Comparison of ENCODE assay signal across 9 cellular contexts in the genomic region with DNA sequence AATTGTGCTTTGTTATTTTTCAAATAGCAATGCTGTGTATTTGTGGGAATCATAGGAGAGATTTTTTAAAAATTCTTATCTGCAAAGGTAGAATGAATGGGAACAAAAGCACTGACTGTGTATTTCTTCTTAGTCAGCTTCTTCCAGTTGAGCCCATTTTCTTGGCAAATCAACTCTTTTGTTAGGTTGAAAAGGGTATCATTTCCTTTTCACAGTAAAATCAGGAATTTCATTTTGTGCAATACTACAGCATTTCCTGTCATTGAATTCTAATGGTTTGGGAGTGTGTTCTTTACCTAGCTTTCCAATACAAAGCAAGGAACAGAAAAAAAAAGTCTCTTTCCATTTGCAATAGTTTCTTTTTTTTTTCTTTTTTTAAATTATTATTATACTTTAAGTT. TPM values are rescaled to one million over a fixed set of nuclear protein-coding genes. Genes with fewer than 3 reads are reported as not detected.
A peak's percentile ranks its signal among the peaks of the same experiment; 100 is the strongest.
DNase-seq lines count a peak whose midpoint lies in the region; ATAC-seq, FAIRE-seq and TF ChIP-seq lines count a peak whose summit lies in the region.
"Had no signal": no experiment of that assay in that cellular context is flagged by ENCODE, and none has a peak within 500 bp of the region (broad histone marks: within the 10 kb centered on the region; RNA-seq: fewer than 3 reads in every experiment).

No MANE protein-coding gene starts in this region.

- TF ChIP-seq CTCF in endothelial cell of umbilical vein (IDR thresholded peaks at IDR 0.05; ENCODE audit: extremely low read depth in 1 of 2, insufficient read depth in 1 of 2, low read depth in 1 of 2, low read length in 2 of 2) (no peak), gastrocnemius medialis (IDR thresholded peaks at IDR 0.05 in 4 of 5, conservative IDR thresholded peaks at IDR 0.05 in 1 of 5) (no peak)

- H3K9me3 ChIP-seq in GM23248 (ENCODE audit: low read depth), result no peaks in the 10 kb centered on the region
- no peaks in the 10 kb centered on the region for H3K9me3 ChIP-seq in T-helper 17 cell (ENCODE audit: control insufficient read depth, low read length, poor library complexity, severe bottlenecking)
- H3K9me3 ChIP-seq in endothelial cell of umbilical vein (replicated peaks; ENCODE audit: control insufficient read depth, insufficient read depth, low read length), result no peaks in the 10 kb centered on the region
- H3K9me3 ChIP-seq in gastrocnemius medialis, result no peaks in the 10 kb centered on the region

- no peaks in the 10 kb centered on the region for H3K79me2 ChIP-seq in GM23248 (ENCODE audit: insufficient read depth)
- no peaks in the 10 kb centered on the region for H3K79me2 ChIP-seq in endothelial cell of umbilical vein (ENCODE audit: control insufficient read depth, insufficient read depth, low read length)

- DNase-seq in GM23248, result no peak
- DNase-seq in T-helper 17 cell, result no peak
- peak; percentile 73 for DNase-seq in endothelial cell of umbilical vein (ENCODE audit: low read depth, low spot score)
- DNase-seq in gastrocnemius medialis, result no peak
- no peak for DNase-seq in stimulated activated CD8-positive, alpha-beta memory T cell treated with anti-CD3 and anti-CD28 coated beads, Interleukin-4, amount 100 ng/mL, for 48 hours
- no peak for DNase-seq in HTR-8/SVneo (ENCODE audit: insufficient read length, low spot score)
- DNase-seq in NCI-H524 treated with DMSO at 0.1 percent for 48 hours (lab: John Stamatoyannopoulos, UW), result no peak
- no peak for DNase-seq in NCI-H1694 (lab: John Stamatoyannopoulos, UW)
- DNase-seq: activated CD4-positive, CD25-positive, alpha-beta regulatory T cell had no signal

- intact Hi-C loops in endothelial cell of umbilical vein (cut with micrococcal nuclease) (loop anchor here (1.0 to 5.0 kb wide), 2 partner anchors 19 to 420 kb away; partner anchors contain the start of genes DUSP22 and EXOC2), gastrocnemius medialis (cut with DNase I; ENCODE audit: low total_unique reads) (no loop called here)

- peaks cover 16% of the 10 kb centered on the region for H3K4me1 Mint-ChIP-seq in T-helper 17 cell

- no peaks in the 10 kb centered on the region for H3K9me1 ChIP-seq in endothelial cell of umbilical vein (replicated peaks; ENCODE audit: control insufficient read depth, extremely low read depth, insufficient read depth, low read length)

- H3K27me3 ChIP-seq in GM23248 (replicated peaks; ENCODE audit: insufficient read depth), result no peaks in the 10 kb centered on the region
- H3K27me3 ChIP-seq in endothelial cell of umbilical vein (ENCODE audit: control insufficient read depth in 2 of 2, insufficient read depth in 2 of 2, low read length in 2 of 2), result no peaks in the 10 kb centered on the region
- peaks cover 0 to 17% (median 3%) of the 10 kb centered on the region in 3 donors for H3K27me3 ChIP-seq in gastrocnemius medialis

- no peaks in the 10 kb centered on the region for H3K9me2 ChIP-seq in GM23248 (ENCODE audit: insufficient read depth)

- H3K4me3 Mint-ChIP-seq in T-helper 17 cell, result peak overlapping the region; percentile 99

- H3K4me2 ChIP-seq in GM23248 (ENCODE audit: unreplicated experiment) (peak overlapping the region; percentile 75), endothelial cell of umbilical vein (ENCODE audit: insufficient read depth, low read length) (peak overlapping the region; percentile 87)

- FAIRE-seq in endothelial cell of umbilical vein (lab: Jason Lieb, UNC), result no peak
- FAIRE-seq in HTR-8/SVneo (lab: Jason Lieb, UNC), result no peak

- in situ Hi-C loops in GM23248 (cut with MboI) (no loop called here), gastrocnemius medialis (cut with MboI; ENCODE audit: low sequenced_read_pairs in 4 of 4) (loop anchor here in 1 of 4 donors (25.0 kb wide), 1 partner anchor 675 kb away; the partner anchor contains the start of gene FOXF2)

- POLR2A ChIA-PET in endothelial cell of umbilical vein (lab: Charles Lee), result interaction anchor here (0.9 kb wide), 1 partner anchor 10 kb away, joined by 4 read pairs; no protein-coding TSS in a partner anchor

- H4K20me1 ChIP-seq in GM23248 (ENCODE audit: insufficient read depth) (no peaks in the 10 kb centered on the region), endothelial cell of umbilical vein (replicated peaks; ENCODE audit: control insufficient read depth, extremely low read depth, insufficient read depth, low read length) (no peaks in the 10 kb centered on the region)

- peak overlapping the region; percentile 97 for H3K27ac Mint-ChIP-seq in T-helper 17 cell

- CTCF ChIA-PET in endothelial cell of umbilical vein (lab: Charles Lee), result interaction anchor here (0.8 to 5.3 kb wide), 6 partner anchors 9 to 119 kb away, joined by 3 to 55 read pairs (median 4); no protein-coding TSS in a partner anchor

- TF ChIP-seq POLR2A in endothelial cell of umbilical vein (IDR thresholded peaks at IDR 0.05; ENCODE audit: low read depth, low read length) (no peak), gastrocnemius medialis (IDR thresholded peaks at IDR 0.05) (no peak)

- H3K4me1 ChIP-seq in GM23248 (ENCODE audit: insufficient read depth) (no peaks in the 10 kb centered on the region), endothelial cell of umbilical vein (ENCODE audit: control insufficient read depth, extremely low read depth, insufficient read depth, low read length) (peaks cover 68% of the 10 kb centered on the region), gastrocnemius medialis (peaks cover 5 to 8% of the 10 kb centered on the region in 2 donors)

- dilution Hi-C loops in endothelial cell of umbilical vein (cut with MboI; ENCODE audit: extremely low pct_ligation_motif_present, low sequenced_read_pairs), result no loop called here

- peaks cover 9% of the 10 kb centered on the region for H3K27me3 Mint-ChIP-seq in T-helper 17 cell

- no TSS peak for BruUV-seq in endothelial cell of umbilical vein (replicated peaks; lab: Mats Ljungman, UMichigan)

- H3K36me3 ChIP-seq in GM23248 (ENCODE audit: low read depth) (no peaks in the 10 kb centered on the region), endothelial cell of umbilical vein (ENCODE audit: control insufficient read depth in 2 of 2, extremely low read depth in 1 of 2, insufficient read depth in 2 of 2, low read length in 2 of 2) (no peaks in the 10 kb centered on the region), gastrocnemius medialis (no peaks in the 10 kb centered on the region)

- 0 out of 2 replicates have a peak overlapping the region, but pooled peaks have one; percentile 87 for H3K9ac ChIP-seq in GM23248
- H3K9ac ChIP-seq in endothelial cell of umbilical vein (replicated peaks; ENCODE audit: extremely low read depth, insufficient read depth, low read length), result peak overlapping the region; percentile 84

- H3K36me3 Mint-ChIP-seq in T-helper 17 cell (ENCODE audit: low read depth), result peaks cover 6% of the 10 kb centered on the region

- no peak overlapping the region for H3K4me3 ChIP-seq in GM23248
- peak overlapping the region in 1 of 3 experiments; percentile 42 for H3K4me3 ChIP-seq in endothelial cell of umbilical vein (replicated peaks in 1 of 3; ENCODE audit: insufficient read depth in 1 of 3, low read depth in 1 of 3, low read length in 3 of 3)
- peak overlapping the region in 3 of 4 donors; percentile 66 to 70 (median 69) for H3K4me3 ChIP-seq in gastrocnemius medialis

- H3K27ac ChIP-seq in GM23248 (no peak overlapping the region), endothelial cell of umbilical vein (ENCODE audit: insufficient read depth, low read depth, low read length) (peak overlapping the region; percentile 88), gastrocnemius medialis (peak overlapping the region; percentile 74 to 81 (median 76))

- ATAC-seq in T-helper 17 cell, result no peak
- ATAC-seq in gastrocnemius medialis, result no peak

- H2AFZ ChIP-seq in GM23248 (peak overlapping the region; percentile 97), endothelial cell of umbilical vein (ENCODE audit: low read depth, low read length) (peak overlapping the region; percentile 88)

- peaks cover 4% of the 10 kb centered on the region; the same call in 1 of the 2 replicates for H3F3A ChIP-seq in GM23248 (ENCODE audit: insufficient read depth)

TF ChIP-seq in endothelial cell of umbilical vein, 7 proteins besides CTCF, POLR2A, EP300 and RAD21:
- TF ChIP-seq JUN (IDR thresholded peaks at IDR 0.05; ENCODE audit: borderline replicate concordance, insufficient read depth, insufficient read length, low read depth), result peak; percentile 15
- TF ChIP-seq POLR2AphosphoS5 (IDR thresholded peaks at IDR 0.05; ENCODE audit: insufficient read depth, low read depth, low read length), result no peak
TF ChIP-seq in endothelial cell of umbilical vein: peak in this region for 1.

RNA-seq across cellular contexts. Expression of gene EXOC2, which starts 19.0 kb away (rescaled TPM):
- 23.0 and 32.9 TPM in 2 replicates for total RNA-seq in GM23248 (2014; rRNA removed; shearing (Covaris generic))
- polyA plus RNA-seq in GM23248 (2016; fragmentation: Nextera tagmentation; extraction: Ambion mirVana), result 17.5 and 18.5 TPM in 2 replicates
- 10 to 100 TPM; 30.7 to 30.9 TPM for total RNA-seq in T-helper 17 cell
- 30.8 and 39.7 TPM in 2 replicates for total RNA-seq in endothelial cell of umbilical vein
- polyA plus RNA-seq in endothelial cell of umbilical vein, result 17.2 and 18.2 TPM in 2 replicates
- 20.6 and 22.1 TPM in 2 replicates for polyA plus RNA-seq in endothelial cell of umbilical vein (2011; cell fraction: cytosol; rRNA removed)
- polyA plus RNA-seq in endothelial cell of umbilical vein (2011; cell fraction: nucleus; rRNA removed), result 33.4 and 38.3 TPM in 2 replicates
- 27.8 and 35.4 TPM in 2 replicates for polyA plus RNA-seq in endothelial cell of umbilical vein (2012)
- 52.6 and 54.1 TPM in 2 replicates for polyA minus RNA-seq in endothelial cell of umbilical vein
- 12.1 TPM for polyA minus RNA-seq in endothelial cell of umbilical vein (2011; cell fraction: cytosol; rRNA and poly(A)+ RNA removed)
- 48.1 and 57.1 TPM in 2 replicates for polyA minus RNA-seq in endothelial cell of umbilical vein (2011; cell fraction: nucleus; rRNA and poly(A)+ RNA removed)
- 10 to 100 TPM; 12.6 to 16.4 (median 15.0) TPM for total RNA-seq in gastrocnemius medialis

RNA-seq across cellular contexts. Expression of gene HUS1B, which starts 55.0 kb away (rescaled TPM):
- total RNA-seq in GM23248 (2014; rRNA removed; shearing (Covaris generic)), result 0.32 TPM in 1 of 2 replicates, not detected in the other
- polyA plus RNA-seq in GM23248 (2016; fragmentation: Nextera tagmentation; extraction: Ambion mirVana) (not detected in 2 replicates), endothelial cell of umbilical vein (0.25 and 0.33 TPM in 2 replicates)
- total RNA-seq in T-helper 17 cell (1 to 10 TPM; 1.9 to 4.5 TPM), endothelial cell of umbilical vein (1.2 and 1.8 TPM in 2 replicates), gastrocnemius medialis (under 1 TPM in 1 of 4 donors, not detected in 3; 0.97 TPM)
- 0.36 and 0.54 TPM in 2 replicates for polyA plus RNA-seq in endothelial cell of umbilical vein (2011; cell fraction: cytosol; rRNA removed)
- 0.70 and 1.1 TPM in 2 replicates for polyA plus RNA-seq in endothelial cell of umbilical vein (2011; cell fraction: nucleus; rRNA removed)
- 0.34 and 0.35 TPM in 2 replicates for polyA plus RNA-seq in endothelial cell of umbilical vein (2012)
- 2.0 and 2.3 TPM in 2 replicates for polyA minus RNA-seq in endothelial cell of umbilical vein
- polyA minus RNA-seq in endothelial cell of umbilical vein (2011; cell fraction: cytosol; rRNA and poly(A)+ RNA removed), result not detected
- polyA minus RNA-seq in endothelial cell of umbilical vein (2011; cell fraction: nucleus; rRNA and poly(A)+ RNA removed), result 3.7 and 7.5 TPM in 2 replicates
